Comparison of ENCODE assay signal across 9 cellular contexts in the genomic region with DNA sequence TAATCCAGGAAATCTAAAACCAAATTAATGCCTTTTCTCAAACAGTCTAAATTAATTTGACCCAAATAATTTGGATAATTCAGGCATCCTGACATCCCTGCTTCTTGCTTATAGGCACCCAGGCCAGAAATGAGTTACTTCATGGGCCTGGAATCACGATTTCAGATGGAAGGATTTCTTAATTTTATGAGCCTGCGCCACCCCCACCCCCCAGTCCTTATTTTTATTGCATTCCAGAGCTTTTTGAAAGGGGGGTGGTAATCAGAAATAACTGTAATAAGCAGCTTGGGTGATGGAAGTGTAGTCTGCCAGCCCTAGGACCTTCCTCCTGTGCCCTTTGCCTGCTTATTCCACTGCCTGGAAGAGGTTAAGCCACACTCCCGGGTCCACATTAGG. TPM values are rescaled to one million over a fixed set of nuclear protein-coding genes. Genes with fewer than 3 reads are reported as not detected.
DNase-seq lines count a peak whose midpoint lies in the region; ATAC-seq and TF ChIP-seq lines count a peak whose summit lies in the region.
"Had no signal": no experiment of that assay in that cellular context is flagged by ENCODE, and none has a peak within 500 bp of the region (broad histone marks: within the 10 kb centered on the region; RNA-seq: fewer than 3 reads in every experiment).

No MANE protein-coding gene starts in this region.

- no peaks in the 10 kb centered on the region for H3K9me3 Mint-ChIP-seq in Calu3 (ENCODE audit: low read depth, unreplicated experiment)

- H3K36me3 ChIP-seq in RWPE2 (ENCODE audit: low read depth) (peaks cover 61% of the 10 kb centered on the region), esophagus (ENCODE audit: control insufficient read depth in 2 of 2, insufficient read depth in 2 of 2, low read length in 1 of 2) (peaks cover 14 to 39% of the 10 kb centered on the region in 2 donors), parathyroid adenoma (ENCODE audit: control insufficient read depth, insufficient read depth, low read length) (no peaks in the 10 kb centered on the region)

- DNase-seq in Calu3 (no peak), RWPE2 (ENCODE audit: low spot score) (no peak), activated gamma-delta T cell treated with Interleukin-2 at 50 U/mL for 16 hours (no peak), COLO829 (ENCODE audit: low spot score) (no peak), dermis blood vessel endothelial cell (no peak)

- 25 to 28% methylated on average over 3 of the region's 3 CpGs for whole genome bisulfite sequencing in esophagus, 2 donors

- no peaks in the 10 kb centered on the region for H3K27me3 Mint-ChIP-seq in Calu3 (ENCODE audit: unreplicated experiment)

- no peak for TF ChIP-seq CTCF in Calu3 (IDR thresholded peaks at IDR 0.05; ENCODE audit: unreplicated experiment)
- no peak for TF ChIP-seq CTCF in RWPE2 (IDR thresholded peaks at IDR 0.05; ENCODE audit: poor library complexity, severe bottlenecking)
- no peak for TF ChIP-seq CTCF in parathyroid adenoma (IDR thresholded peaks at IDR 0.05)

- peak overlapping the region; percentile 88 for H3K27ac ChIP-seq in RWPE2 (ENCODE audit: poor library complexity, severe bottlenecking)
- peak overlapping the region; percentile 38 to 72 for H3K27ac ChIP-seq in esophagus (ENCODE audit: low read depth in 2 of 2, low read length in 1 of 2)
- H3K27ac ChIP-seq in parathyroid adenoma, result peak overlapping the region; percentile 71

- peaks cover 6% of the 10 kb centered on the region for H3K4me1 ChIP-seq in RWPE2 (ENCODE audit: insufficient read depth, poor library complexity, severe bottlenecking)
- peaks cover 6 to 19% of the 10 kb centered on the region in 2 donors for H3K4me1 ChIP-seq in esophagus (ENCODE audit: control insufficient read depth in 2 of 2, insufficient read depth in 2 of 2, low read length in 1 of 2)
- peaks cover 12% of the 10 kb centered on the region for H3K4me1 ChIP-seq in parathyroid adenoma

- peak overlapping the region; percentile 50 for H3K27ac Mint-ChIP-seq in Calu3 (ENCODE audit: unreplicated experiment)

- peak overlapping the region; percentile 92 for H3K4me2 ChIP-seq in parathyroid adenoma (ENCODE audit: low read length)

- H3K79me2 ChIP-seq in parathyroid adenoma, result peaks cover 21% of the 10 kb centered on the region

- H3K27me3 ChIP-seq in RWPE2 (ENCODE audit: insufficient read depth, poor library complexity, severe bottlenecking) (no peaks in the 10 kb centered on the region), esophagus (ENCODE audit: control insufficient read depth in 1 of 2, insufficient read depth in 2 of 2, low read length in 2 of 2) (no peaks in the 10 kb centered on the region), parathyroid adenoma (ENCODE audit: control insufficient read depth, insufficient read depth, low read length) (no peaks in the 10 kb centered on the region)

- H3K4me3 Mint-ChIP-seq in Calu3 (ENCODE audit: low read depth, unreplicated experiment), result peak overlapping the region; percentile 85

- H3K36me3 Mint-ChIP-seq in Calu3 (ENCODE audit: insufficient read depth, unreplicated experiment), result peaks cover 60% of the 10 kb centered on the region

- peaks cover 8% of the 10 kb centered on the region for H3K4me1 Mint-ChIP-seq in Calu3 (ENCODE audit: low read depth, unreplicated experiment)

- H3K9me3 ChIP-seq in RWPE2 (ENCODE audit: severe bottlenecking) (no peaks in the 10 kb centered on the region), esophagus (ENCODE audit: control insufficient read depth in 2 of 2, insufficient read depth in 1 of 2, low read depth in 1 of 2, low read length in 1 of 2) (no peaks in the 10 kb centered on the region), parathyroid adenoma (ENCODE audit: control insufficient read depth, low read length) (no peaks in the 10 kb centered on the region)

- intact Hi-C loops in Calu3 (cut with micrococcal nuclease; ENCODE audit: unreplicated experiment), result no loop called here

- peak overlapping the region; percentile 26 for H2AFZ ChIP-seq in parathyroid adenoma

- CTCF ChIA-PET in Calu3 (lab: Charles Lee), result interaction anchor here (0.6 to 1.0 kb wide), 5 partner anchors 10 to 1691 kb away, joined by 3 to 6 read pairs (median 3); partner anchors contain the start of gene ABCF3

- ATAC-seq in RWPE2 (ENCODE audit: low read depth), result peak; percentile 3; the same call in 1 of the 3 replicates
- ATAC-seq in GM19455 (IDR thresholded peaks at IDR 0.05; ENCODE audit: unreplicated experiment), result no peak

- peak overlapping the region; percentile 4 for H3K9ac ChIP-seq in parathyroid adenoma

- peak overlapping the region; percentile 87 for H3K4me3 ChIP-seq in RWPE2 (ENCODE audit: severe bottlenecking)
- peak overlapping the region; percentile 3 to 97 for H3K4me3 ChIP-seq in esophagus (ENCODE audit: low read depth in 1 of 2, low read length in 2 of 2)
- H3K4me3 ChIP-seq in parathyroid adenoma (ENCODE audit: low read depth, low read length), result peak overlapping the region; percentile 77

- TSS peak; percentile 25 for BruUV-seq in Calu3 (replicated peaks; lab: Mats Ljungman, UMichigan)

RNA-seq across cellular contexts. Expression of gene AP2M1, which starts 1.3 kb away (rescaled TPM):
- total RNA-seq in Calu3 (2022), result 394 and 401 TPM in 2 replicates
- polyA plus RNA-seq in esophagus, result 100 to 1,000 TPM in 1 of 2 donors, 10 to 100 TPM in 1; 94.2 to 210 TPM
- 419 and 557 TPM in 2 replicates for total RNA-seq in dermis blood vessel endothelial cell

RNA-seq across cellular contexts. Expression of gene ABCF3, which starts 10.0 kb away (rescaled TPM):
- total RNA-seq in Calu3 (2022) (114 and 116 TPM in 2 replicates), dermis blood vessel endothelial cell (44.5 and 58.4 TPM in 2 replicates)
- 10 to 100 TPM; 42.3 to 42.4 TPM for polyA plus RNA-seq in esophagus

RNA-seq across cellular contexts. Expression of gene DVL3, which starts 20.8 kb away (rescaled TPM):
- total RNA-seq in Calu3 (2022) (105 and 106 TPM in 2 replicates), dermis blood vessel endothelial cell (33.5 and 36.9 TPM in 2 replicates)
- 10 to 100 TPM; 27.2 to 31.6 TPM for polyA plus RNA-seq in esophagus

RNA-seq across cellular contexts. Expression of gene EIF2B5, which starts 40.8 kb away (rescaled TPM):
- total RNA-seq in Calu3 (2022), result 79.6 and 87.9 TPM in 2 replicates
- polyA plus RNA-seq in esophagus, result 10 to 100 TPM; 31.0 to 37.7 TPM
- total RNA-seq in dermis blood vessel endothelial cell, result 43.7 and 44.2 TPM in 2 replicates

RNA-seq across cellular contexts. Expression of gene VWA5B2, which starts 53.4 kb away (rescaled TPM):
- 0.54 and 0.90 TPM in 2 replicates for total RNA-seq in Calu3 (2022)
- polyA plus RNA-seq in esophagus, result under 1 TPM; 0.02 to 0.04 TPM
- 0.05 and 0.17 TPM in 2 replicates for total RNA-seq in dermis blood vessel endothelial cell
- total RNA-seq: SK-MEL-5 had no signal
